ENCODE assay signal across 1 cellular context in the genomic region with DNA sequence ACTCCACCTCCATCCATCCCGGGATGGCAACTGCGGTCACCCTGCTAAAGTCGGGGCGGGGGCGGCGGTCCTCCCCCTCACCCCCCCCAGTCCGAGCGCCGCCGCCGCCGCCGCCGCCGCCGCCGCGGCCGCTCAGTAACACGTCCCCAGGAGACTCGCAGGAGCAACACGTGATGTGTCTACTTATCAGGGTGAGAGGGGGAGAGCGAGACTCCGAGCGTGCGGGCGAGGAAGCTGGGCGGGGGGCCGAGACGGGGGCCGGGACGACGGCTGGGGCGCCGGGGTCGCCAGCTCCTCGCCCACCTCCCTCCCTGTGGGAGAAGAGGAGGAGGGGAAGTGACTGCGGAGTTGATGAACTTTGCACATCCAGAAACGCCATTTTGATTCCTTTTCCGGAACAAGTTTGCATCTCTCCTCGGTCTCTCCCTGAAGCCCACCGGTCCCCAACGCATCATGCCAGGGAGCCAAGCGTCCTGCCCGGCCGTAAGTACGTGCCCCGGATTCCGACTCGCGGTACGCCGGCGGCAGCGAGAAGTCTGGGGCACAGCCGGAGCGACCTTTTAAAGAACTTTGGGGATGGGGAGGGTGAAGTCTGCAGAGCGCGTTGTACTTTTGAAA.
TF ChIP-seq lines count a peak whose summit lies in the region.

A gene with protein sequence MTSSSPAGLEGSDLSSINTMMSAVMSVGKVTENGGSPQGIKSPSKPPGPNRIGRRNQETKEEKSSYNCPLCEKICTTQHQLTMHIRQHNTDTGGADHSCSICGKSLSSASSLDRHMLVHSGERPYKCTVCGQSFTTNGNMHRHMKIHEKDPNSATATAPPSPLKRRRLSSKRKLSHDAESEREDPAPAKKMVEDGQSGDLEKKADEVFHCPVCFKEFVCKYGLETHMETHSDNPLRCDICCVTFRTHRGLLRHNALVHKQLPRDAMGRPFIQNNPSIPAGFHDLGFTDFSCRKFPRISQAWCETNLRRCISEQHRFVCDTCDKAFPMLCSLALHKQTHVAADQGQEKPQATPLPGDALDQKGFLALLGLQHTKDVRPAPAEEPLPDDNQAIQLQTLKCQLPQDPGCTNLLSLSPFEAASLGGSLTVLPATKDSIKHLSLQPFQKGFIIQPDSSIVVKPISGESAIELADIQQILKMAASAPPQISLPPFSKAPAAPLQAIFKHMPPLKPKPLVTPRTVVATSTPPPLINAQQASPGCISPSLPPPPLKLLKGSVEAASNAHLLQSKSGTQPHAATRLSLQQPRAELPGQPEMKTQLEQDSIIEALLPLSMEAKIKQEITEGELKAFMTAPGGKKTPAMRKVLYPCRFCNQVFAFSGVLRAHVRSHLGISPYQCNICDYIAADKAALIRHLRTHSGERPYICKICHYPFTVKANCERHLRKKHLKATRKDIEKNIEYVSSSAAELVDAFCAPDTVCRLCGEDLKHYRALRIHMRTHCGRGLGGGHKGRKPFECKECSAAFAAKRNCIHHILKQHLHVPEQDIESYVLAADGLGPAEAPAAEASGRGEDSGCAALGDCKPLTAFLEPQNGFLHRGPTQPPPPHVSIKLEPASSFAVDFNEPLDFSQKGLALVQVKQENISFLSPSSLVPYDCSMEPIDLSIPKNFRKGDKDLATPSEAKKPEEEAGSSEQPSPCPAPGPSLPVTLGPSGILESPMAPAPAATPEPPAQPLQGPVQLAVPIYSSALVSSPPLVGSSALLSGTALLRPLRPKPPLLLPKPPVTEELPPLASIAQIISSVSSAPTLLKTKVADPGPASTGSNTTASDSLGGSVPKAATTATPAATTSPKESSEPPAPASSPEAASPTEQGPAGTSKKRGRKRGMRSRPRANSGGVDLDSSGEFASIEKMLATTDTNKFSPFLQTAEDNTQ (N-terminal part only) (plus strand): TSS at position 384 of the 618 bp plus-strand sequence. CDS start 73,951 bp downstream, outside the sequence.

TF ChIP-seq in HepG2, 621 proteins besides CTCF, POLR2A, EP300 and RAD21 (continued from another document and continues in another):
- TF ChIP-seq, protein P1, sequence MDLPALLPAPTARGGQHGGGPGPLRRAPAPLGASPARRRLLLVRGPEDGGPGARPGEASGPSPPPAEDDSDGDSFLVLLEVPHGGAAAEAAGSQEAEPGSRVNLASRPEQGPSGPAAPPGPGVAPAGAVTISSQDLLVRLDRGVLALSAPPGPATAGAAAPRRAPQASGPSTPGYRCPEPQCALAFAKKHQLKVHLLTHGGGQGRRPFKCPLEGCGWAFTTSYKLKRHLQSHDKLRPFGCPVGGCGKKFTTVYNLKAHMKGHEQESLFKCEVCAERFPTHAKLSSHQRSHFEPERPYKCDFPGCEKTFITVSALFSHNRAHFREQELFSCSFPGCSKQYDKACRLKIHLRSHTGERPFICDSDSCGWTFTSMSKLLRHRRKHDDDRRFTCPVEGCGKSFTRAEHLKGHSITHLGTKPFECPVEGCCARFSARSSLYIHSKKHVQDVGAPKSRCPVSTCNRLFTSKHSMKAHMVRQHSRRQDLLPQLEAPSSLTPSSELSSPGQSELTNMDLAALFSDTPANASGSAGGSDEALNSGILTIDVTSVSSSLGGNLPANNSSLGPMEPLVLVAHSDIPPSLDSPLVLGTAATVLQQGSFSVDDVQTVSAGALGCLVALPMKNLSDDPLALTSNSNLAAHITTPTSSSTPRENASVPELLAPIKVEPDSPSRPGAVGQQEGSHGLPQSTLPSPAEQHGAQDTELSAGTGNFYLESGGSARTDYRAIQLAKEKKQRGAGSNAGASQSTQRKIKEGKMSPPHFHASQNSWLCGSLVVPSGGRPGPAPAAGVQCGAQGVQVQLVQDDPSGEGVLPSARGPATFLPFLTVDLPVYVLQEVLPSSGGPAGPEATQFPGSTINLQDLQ (CRISPR knock-in tag; IDR thresholded peaks at IDR 0.05), result no peak; the same call in 1 of the 2 replicates
- no peak for TF ChIP-seq IRX3 (CRISPR knock-in tag; IDR thresholded peaks at IDR 0.05; ENCODE audit: borderline replicate concordance, low read depth)
- TF ChIP-seq NONO (IDR thresholded peaks at IDR 0.05), result no peak
- peak; percentile 59; the same call in 1 of the 2 replicates for TF ChIP-seq NONO (CRISPR knock-in tag; conservative IDR thresholded peaks at IDR 0.05)
- no peak for TF ChIP-seq KLF12 (CRISPR knock-in tag; IDR thresholded peaks at IDR 0.05; ENCODE audit: borderline replicate concordance)
- peak; percentile 85 for TF ChIP-seq ZKSCAN5 (CRISPR knock-in tag; IDR thresholded peaks at IDR 0.05)
- TF ChIP-seq MXI1 (IDR thresholded peaks at IDR 0.05; ENCODE audit: borderline replicate concordance, low read depth, low read length), result no peak; the same call in 2 of the 3 replicates
- no peak for TF ChIP-seq FOXK2 (IDR thresholded peaks at IDR 0.05)
- TF ChIP-seq, protein P2, sequence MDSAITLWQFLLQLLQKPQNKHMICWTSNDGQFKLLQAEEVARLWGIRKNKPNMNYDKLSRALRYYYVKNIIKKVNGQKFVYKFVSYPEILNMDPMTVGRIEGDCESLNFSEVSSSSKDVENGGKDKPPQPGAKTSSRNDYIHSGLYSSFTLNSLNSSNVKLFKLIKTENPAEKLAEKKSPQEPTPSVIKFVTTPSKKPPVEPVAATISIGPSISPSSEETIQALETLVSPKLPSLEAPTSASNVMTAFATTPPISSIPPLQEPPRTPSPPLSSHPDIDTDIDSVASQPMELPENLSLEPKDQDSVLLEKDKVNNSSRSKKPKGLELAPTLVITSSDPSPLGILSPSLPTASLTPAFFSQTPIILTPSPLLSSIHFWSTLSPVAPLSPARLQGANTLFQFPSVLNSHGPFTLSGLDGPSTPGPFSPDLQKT (CRISPR knock-in tag; IDR thresholded peaks at IDR 0.05; ENCODE audit: borderline replicate concordance), result no peak
- TF ChIP-seq RXRA (CRISPR knock-in tag; IDR thresholded peaks at IDR 0.05), result peak; percentile 17; the same call in 1 of the 2 replicates
- peak; percentile 41; the same call in 1 of the 2 replicates for TF ChIP-seq MYC (CRISPR knock-in tag; IDR thresholded peaks at IDR 0.05; ENCODE audit: borderline replicate concordance)
- TF ChIP-seq MED8 (CRISPR knock-in tag; IDR thresholded peaks at IDR 0.05; ENCODE audit: insufficient replicate concordance), result peak; percentile 15
- TF ChIP-seq, protein P3, sequence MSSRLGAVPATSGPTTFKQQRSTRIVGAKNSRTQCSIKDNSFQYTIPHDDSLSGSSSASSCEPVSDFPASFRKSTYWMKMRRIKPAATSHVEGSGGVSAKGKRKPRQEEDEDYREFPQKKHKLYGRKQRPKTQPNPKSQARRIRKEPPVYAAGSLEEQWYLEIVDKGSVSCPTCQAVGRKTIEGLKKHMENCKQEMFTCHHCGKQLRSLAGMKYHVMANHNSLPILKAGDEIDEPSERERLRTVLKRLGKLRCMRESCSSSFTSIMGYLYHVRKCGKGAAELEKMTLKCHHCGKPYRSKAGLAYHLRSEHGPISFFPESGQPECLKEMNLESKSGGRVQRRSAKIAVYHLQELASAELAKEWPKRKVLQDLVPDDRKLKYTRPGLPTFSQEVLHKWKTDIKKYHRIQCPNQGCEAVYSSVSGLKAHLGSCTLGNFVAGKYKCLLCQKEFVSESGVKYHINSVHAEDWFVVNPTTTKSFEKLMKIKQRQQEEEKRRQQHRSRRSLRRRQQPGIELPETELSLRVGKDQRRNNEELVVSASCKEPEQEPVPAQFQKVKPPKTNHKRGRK (CRISPR knock-in tag; IDR thresholded peaks at IDR 0.05), result no peak
- TF ChIP-seq CCDC6 (CRISPR knock-in tag; IDR thresholded peaks at IDR 0.05), result no peak
- peak; percentile 25; the same call in 1 of the 2 replicates for TF ChIP-seq SALL1 (CRISPR knock-in tag; IDR thresholded peaks at IDR 0.05)
- no peak for TF ChIP-seq ZNF567 (CRISPR knock-in tag; IDR thresholded peaks at IDR 0.05; ENCODE audit: borderline replicate concordance)
- TF ChIP-seq TRIM24 (CRISPR knock-in tag; IDR thresholded peaks at IDR 0.05), result no peak
- no peak for TF ChIP-seq NFYB (CRISPR knock-in tag; IDR thresholded peaks at IDR 0.05)
- TF ChIP-seq ZNF143 (CRISPR knock-in tag; IDR thresholded peaks at IDR 0.05), result no peak
- TF ChIP-seq NR2F1 (CRISPR knock-in tag; IDR thresholded peaks at IDR 0.05), result no peak
- no peak for TF ChIP-seq ZFP36 (IDR thresholded peaks at IDR 0.05; ENCODE audit: borderline replicate concordance, low read depth, low read length, partially characterized antibody)
- TF ChIP-seq ZNF432 (CRISPR knock-in tag; IDR thresholded peaks at IDR 0.05; ENCODE audit: borderline replicate concordance), result peak; percentile 59; the same call in 1 of the 2 replicates
- TF ChIP-seq SP140L (CRISPR knock-in tag; IDR thresholded peaks at IDR 0.05; ENCODE audit: borderline replicate concordance), result no peak
- TF ChIP-seq ELF3 (CRISPR knock-in tag; IDR thresholded peaks at IDR 0.05), result 0 out of 2 replicates have a peak, but pooled peaks have one; percentile 33
- TF ChIP-seq MED1 (CRISPR knock-in tag; IDR thresholded peaks at IDR 0.05), result 0 out of 2 replicates have a peak, but pooled peaks have one; percentile 3
- 0 out of 2 replicates have a peak, but pooled peaks have one; percentile 36 for TF ChIP-seq ZNF30 (CRISPR knock-in tag; IDR thresholded peaks at IDR 0.05)
- no peak for TF ChIP-seq MTF1 (CRISPR knock-in tag; IDR thresholded peaks at IDR 0.05)
- no peak for TF ChIP-seq MAFK (conservative IDR thresholded peaks at IDR 0.05 in 1 of 2, IDR thresholded peaks at IDR 0.05 in 1 of 2; ENCODE audit: low read length in 2 of 2)
- TF ChIP-seq, protein P4, sequence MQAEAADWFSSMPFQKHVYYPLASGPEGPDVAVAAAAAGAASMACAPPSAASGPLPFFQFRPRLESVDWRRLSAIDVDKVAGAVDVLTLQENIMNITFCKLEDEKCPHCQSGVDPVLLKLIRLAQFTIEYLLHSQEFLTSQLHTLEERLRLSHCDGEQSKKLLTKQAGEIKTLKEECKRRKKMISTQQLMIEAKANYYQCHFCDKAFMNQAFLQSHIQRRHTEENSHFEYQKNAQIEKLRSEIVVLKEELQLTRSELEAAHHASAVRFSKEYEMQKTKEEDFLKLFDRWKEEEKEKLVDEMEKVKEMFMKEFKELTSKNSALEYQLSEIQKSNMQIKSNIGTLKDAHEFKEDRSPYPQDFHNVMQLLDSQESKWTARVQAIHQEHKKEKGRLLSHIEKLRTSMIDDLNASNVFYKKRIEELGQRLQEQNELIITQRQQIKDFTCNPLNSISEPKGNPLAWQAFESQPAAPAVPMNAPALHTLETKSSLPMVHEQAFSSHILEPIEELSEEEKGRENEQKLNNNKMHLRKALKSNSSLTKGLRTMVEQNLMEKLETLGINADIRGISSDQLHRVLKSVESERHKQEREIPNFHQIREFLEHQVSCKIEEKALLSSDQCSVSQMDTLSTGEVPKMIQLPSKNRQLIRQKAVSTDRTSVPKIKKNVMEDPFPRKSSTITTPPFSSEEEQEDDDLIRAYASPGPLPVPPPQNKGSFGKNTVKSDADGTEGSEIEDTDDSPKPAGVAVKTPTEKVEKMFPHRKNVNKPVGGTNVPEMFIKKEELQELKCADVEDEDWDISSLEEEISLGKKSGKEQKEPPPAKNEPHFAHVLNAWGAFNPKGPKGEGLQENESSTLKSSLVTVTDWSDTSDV (CRISPR knock-in tag; IDR thresholded peaks at IDR 0.05), result no peak
- TF ChIP-seq, protein P5, sequence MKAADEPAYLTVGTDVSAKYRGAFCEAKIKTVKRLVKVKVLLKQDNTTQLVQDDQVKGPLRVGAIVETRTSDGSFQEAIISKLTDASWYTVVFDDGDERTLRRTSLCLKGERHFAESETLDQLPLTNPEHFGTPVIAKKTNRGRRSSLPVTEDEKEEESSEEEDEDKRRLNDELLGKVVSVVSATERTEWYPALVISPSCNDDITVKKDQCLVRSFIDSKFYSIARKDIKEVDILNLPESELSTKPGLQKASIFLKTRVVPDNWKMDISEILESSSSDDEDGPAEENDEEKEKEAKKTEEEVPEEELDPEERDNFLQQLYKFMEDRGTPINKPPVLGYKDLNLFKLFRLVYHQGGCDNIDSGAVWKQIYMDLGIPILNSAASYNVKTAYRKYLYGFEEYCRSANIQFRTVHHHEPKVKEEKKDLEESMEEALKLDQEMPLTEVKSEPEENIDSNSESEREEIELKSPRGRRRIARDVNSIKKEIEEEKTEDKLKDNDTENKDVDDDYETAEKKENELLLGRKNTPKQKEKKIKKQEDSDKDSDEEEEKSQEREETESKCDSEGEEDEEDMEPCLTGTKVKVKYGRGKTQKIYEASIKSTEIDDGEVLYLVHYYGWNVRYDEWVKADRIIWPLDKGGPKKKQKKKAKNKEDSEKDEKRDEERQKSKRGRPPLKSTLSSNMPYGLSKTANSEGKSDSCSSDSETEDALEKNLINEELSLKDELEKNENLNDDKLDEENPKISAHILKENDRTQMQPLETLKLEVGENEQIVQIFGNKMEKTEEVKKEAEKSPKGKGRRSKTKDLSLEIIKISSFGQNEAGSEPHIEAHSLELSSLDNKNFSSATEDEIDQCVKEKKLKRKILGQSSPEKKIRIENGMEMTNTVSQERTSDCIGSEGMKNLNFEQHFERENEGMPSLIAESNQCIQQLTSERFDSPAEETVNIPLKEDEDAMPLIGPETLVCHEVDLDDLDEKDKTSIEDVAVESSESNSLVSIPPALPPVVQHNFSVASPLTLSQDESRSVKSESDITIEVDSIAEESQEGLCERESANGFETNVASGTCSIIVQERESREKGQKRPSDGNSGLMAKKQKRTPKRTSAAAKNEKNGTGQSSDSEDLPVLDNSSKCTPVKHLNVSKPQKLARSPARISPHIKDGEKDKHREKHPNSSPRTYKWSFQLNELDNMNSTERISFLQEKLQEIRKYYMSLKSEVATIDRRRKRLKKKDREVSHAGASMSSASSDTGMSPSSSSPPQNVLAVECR (CRISPR knock-in tag; IDR thresholded peaks at IDR 0.05; ENCODE audit: borderline replicate concordance), result no peak
- TF ChIP-seq, protein P6, sequence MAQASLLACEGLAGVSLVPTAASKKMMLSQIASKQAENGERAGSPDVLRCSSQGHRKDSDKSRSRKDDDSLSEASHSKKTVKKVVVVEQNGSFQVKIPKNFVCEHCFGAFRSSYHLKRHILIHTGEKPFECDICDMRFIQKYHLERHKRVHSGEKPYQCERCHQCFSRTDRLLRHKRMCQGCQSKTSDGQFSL (CRISPR knock-in tag; IDR thresholded peaks at IDR 0.05), result 0 out of 2 replicates have a peak, but pooled peaks have one; percentile 58
- peak; percentile 63 for TF ChIP-seq ZMYM3 (CRISPR knock-in tag; IDR thresholded peaks at IDR 0.05)
- TF ChIP-seq, protein P7, sequence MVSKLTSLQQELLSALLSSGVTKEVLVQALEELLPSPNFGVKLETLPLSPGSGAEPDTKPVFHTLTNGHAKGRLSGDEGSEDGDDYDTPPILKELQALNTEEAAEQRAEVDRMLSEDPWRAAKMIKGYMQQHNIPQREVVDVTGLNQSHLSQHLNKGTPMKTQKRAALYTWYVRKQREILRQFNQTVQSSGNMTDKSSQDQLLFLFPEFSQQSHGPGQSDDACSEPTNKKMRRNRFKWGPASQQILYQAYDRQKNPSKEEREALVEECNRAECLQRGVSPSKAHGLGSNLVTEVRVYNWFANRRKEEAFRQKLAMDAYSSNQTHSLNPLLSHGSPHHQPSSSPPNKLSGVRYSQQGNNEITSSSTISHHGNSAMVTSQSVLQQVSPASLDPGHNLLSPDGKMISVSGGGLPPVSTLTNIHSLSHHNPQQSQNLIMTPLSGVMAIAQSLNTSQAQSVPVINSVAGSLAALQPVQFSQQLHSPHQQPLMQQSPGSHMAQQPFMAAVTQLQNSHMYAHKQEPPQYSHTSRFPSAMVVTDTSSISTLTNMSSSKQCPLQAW (CRISPR knock-in tag; IDR thresholded peaks at IDR 0.05), result no peak
- TF ChIP-seq ARNTL (CRISPR knock-in tag; IDR thresholded peaks at IDR 0.05), result peak; percentile 20; the same call in 1 of the 2 replicates
- no peak for TF ChIP-seq ZNF10 (CRISPR knock-in tag; IDR thresholded peaks at IDR 0.05; ENCODE audit: borderline replicate concordance, low read depth)
- TF ChIP-seq, protein P8, sequence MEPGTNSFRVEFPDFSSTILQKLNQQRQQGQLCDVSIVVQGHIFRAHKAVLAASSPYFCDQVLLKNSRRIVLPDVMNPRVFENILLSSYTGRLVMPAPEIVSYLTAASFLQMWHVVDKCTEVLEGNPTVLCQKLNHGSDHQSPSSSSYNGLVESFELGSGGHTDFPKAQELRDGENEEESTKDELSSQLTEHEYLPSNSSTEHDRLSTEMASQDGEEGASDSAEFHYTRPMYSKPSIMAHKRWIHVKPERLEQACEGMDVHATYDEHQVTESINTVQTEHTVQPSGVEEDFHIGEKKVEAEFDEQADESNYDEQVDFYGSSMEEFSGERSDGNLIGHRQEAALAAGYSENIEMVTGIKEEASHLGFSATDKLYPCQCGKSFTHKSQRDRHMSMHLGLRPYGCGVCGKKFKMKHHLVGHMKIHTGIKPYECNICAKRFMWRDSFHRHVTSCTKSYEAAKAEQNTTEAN (CRISPR knock-in tag; conservative IDR thresholded peaks at IDR 0.05), result no peak
